ENCODE assay signal across 28 cellular contexts in the genomic region with DNA sequence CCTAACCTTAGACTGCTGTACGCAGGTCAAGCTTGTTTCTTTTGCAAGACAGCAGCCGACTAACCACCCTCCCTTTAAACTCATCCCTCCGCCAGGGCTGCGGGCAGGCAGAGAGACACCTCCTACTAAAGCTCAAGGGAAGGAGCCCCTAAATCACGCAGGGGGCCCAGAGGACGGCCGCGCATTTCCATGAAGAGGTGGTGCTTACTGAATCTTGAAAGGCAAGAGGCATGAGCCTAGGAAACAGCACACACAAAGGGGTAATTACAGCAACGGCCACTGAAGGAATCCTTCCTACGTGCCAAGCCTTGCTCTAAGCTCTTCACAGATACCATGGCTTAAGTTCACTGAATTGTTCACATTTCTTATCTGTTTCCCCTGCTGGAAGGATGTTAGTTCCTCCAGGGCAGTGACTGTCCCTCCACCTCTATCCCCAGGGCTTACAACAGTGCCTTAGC.
DNase-seq lines count a peak whose midpoint lies in the region; ATAC-seq and TF ChIP-seq lines count a peak whose summit lies in the region.
"Had no signal": no experiment of that assay in that cellular context is flagged by ENCODE, and none has a peak within 500 bp of the region (broad histone marks: within the 10 kb centered on the region; RNA-seq: fewer than 3 reads in every experiment).

No MANE protein-coding gene starts in this region.

- no peaks in the 10 kb centered on the region for H3K9me3 Mint-ChIP-seq in Caco-2 (ENCODE audit: unreplicated experiment)
- no peaks in the 10 kb centered on the region for H3K9me3 Mint-ChIP-seq in activated T-cell treated with anti-CD3 and anti-CD28 coated beads, Interleukin-2, amount 50 U/mL, for 24 hours
- H3K9me3 Mint-ChIP-seq: activated naive CD8-positive, alpha-beta T cell treated with anti-CD3 and anti-CD28 coated beads, Interleukin-2, amount 50 U/mL, for 24 hours; HFFc6; neural crest cell had no signal

- H3K9me3 ChIP-seq in Caco-2 (no peaks in the 10 kb centered on the region), mesodermal cell (ENCODE audit: control insufficient read depth, low read length) (no peaks in the 10 kb centered on the region), mammary epithelial cell (replicated peaks; ENCODE audit: insufficient read depth, low read length) (no peaks in the 10 kb centered on the region)
- H3K9me3 ChIP-seq: BLaER1 treated with 17β-estradiol and CSF1 and Interleukin-3, amounts not matched to agents 10 nM and 100 nM; gastrocnemius medialis; spleen had no signal

- H3K27me3 Mint-ChIP-seq in Caco-2 (ENCODE audit: insufficient read depth, unreplicated experiment) = no peaks in the 10 kb centered on the region
- H3K27me3 Mint-ChIP-seq in activated T-cell treated with anti-CD3 and anti-CD28 coated beads, Interleukin-2, amount 50 U/mL, for 24 hours = no peaks in the 10 kb centered on the region
- H3K27me3 Mint-ChIP-seq: activated naive CD8-positive, alpha-beta T cell treated with anti-CD3 and anti-CD28 coated beads, Interleukin-2, amount 50 U/mL, for 24 hours had no signal

- TF ChIP-seq CTCF in Caco-2 (IDR thresholded peaks at IDR 0.05; ENCODE audit: insufficient read depth in 1 of 2, low read depth in 1 of 2, low read length in 1 of 2, severe bottlenecking in 1 of 2, unreplicated experiment in 1 of 2) (no peak), mammary epithelial cell (conservative IDR thresholded peaks at IDR 0.05 in 1 of 2, IDR thresholded peaks at IDR 0.05 in 1 of 2; ENCODE audit: extremely low read depth in 1 of 2, insufficient read depth in 1 of 2, low read depth in 1 of 2, low read length in 2 of 2) (no peak)

- no peak overlapping the region for H3K4me2 ChIP-seq in mammary epithelial cell (ENCODE audit: insufficient read depth, low read depth, low read length)
- H3K4me2 ChIP-seq: BLaER1 treated with 17β-estradiol and CSF1 and Interleukin-3, amounts not matched to agents 10 nM and 100 nM had no signal

- dilution Hi-C loops in mammary epithelial cell (cut with HindIII; ENCODE audit: low sequenced_read_pairs) = no loop called here

- H3K4me3 ChIP-seq in Caco-2 (ENCODE audit: low read depth, low read length) (no peak overlapping the region), mesodermal cell (ENCODE audit: extremely low read depth, insufficient read depth, low read length, poor library complexity, severe bottlenecking) (no peak overlapping the region), mammary epithelial cell (replicated peaks in 1 of 3; ENCODE audit: insufficient read depth in 1 of 3, low read depth in 2 of 3, low read length in 3 of 3) (no peak overlapping the region)
- H3K4me3 ChIP-seq: BLaER1 treated with 17β-estradiol and CSF1 and Interleukin-3, amounts not matched to agents 10 nM and 100 nM; gastrocnemius medialis; spleen had no signal

- BruUV-seq in Caco-2 (replicated peaks; lab: Mats Ljungman, UMichigan) (no TSS peak), mammary epithelial cell (replicated peaks; lab: Mats Ljungman, UMichigan) (no TSS peak)

- H3K27ac Mint-ChIP-seq in Caco-2 (ENCODE audit: unreplicated experiment) = peak overlapping the region; percentile 80
- H3K27ac Mint-ChIP-seq in activated T-cell treated with anti-CD3 and anti-CD28 coated beads, Interleukin-2, amount 50 U/mL, for 24 hours = no peak overlapping the region
- H3K27ac Mint-ChIP-seq: activated naive CD8-positive, alpha-beta T cell treated with anti-CD3 and anti-CD28 coated beads, Interleukin-2, amount 50 U/mL, for 24 hours; HFFc6 had no signal

- H3K27ac ChIP-seq in mesodermal cell (ENCODE audit: low read depth, low read length, severe bottlenecking) = peak overlapping the region; percentile 59
- no peak overlapping the region for H3K27ac ChIP-seq in mammary epithelial cell (ENCODE audit: insufficient read depth, low read depth, low read length)
- H3K27ac ChIP-seq: BLaER1 treated with 17β-estradiol and CSF1 and Interleukin-3, amounts not matched to agents 10 nM and 100 nM; epithelial cell of prostate; gastrocnemius medialis; spleen; VCaP had no signal

- H3K9ac ChIP-seq in mammary epithelial cell (ENCODE audit: insufficient read depth, low read length) = no peak overlapping the region
- H3K9ac ChIP-seq: BLaER1 treated with 17β-estradiol and CSF1 and Interleukin-3, amounts not matched to agents 10 nM and 100 nM had no signal

- H3K4me3 Mint-ChIP-seq in Caco-2 (ENCODE audit: unreplicated experiment) = peak overlapping the region; percentile 47
- H3K4me3 Mint-ChIP-seq in activated T-cell treated with anti-CD3 and anti-CD28 coated beads, Interleukin-2, amount 50 U/mL, for 24 hours = no peak overlapping the region
- H3K4me3 Mint-ChIP-seq: activated naive CD8-positive, alpha-beta T cell treated with anti-CD3 and anti-CD28 coated beads, Interleukin-2, amount 50 U/mL, for 24 hours; HFFc6; neural crest cell had no signal

- H3K36me3 Mint-ChIP-seq in Caco-2 (ENCODE audit: insufficient read depth, unreplicated experiment) = peaks cover 6% of the 10 kb centered on the region
- H3K36me3 Mint-ChIP-seq in activated T-cell treated with anti-CD3 and anti-CD28 coated beads, Interleukin-2, amount 50 U/mL, for 24 hours (ENCODE audit: low read depth) = no peaks in the 10 kb centered on the region

- intact Hi-C loops in Caco-2 (cut with micrococcal nuclease; ENCODE audit: unreplicated experiment) (loop anchor here (2.0 kb wide), 1 partner anchor 38 kb away; no protein-coding TSS in a partner anchor), mammary epithelial cell (cut with micrococcal nuclease) (no loop called here)

- no peak for ATAC-seq in HG02870 (IDR thresholded peaks at IDR 0.05; ENCODE audit: unreplicated experiment)
- ATAC-seq: activated naive CD8-positive, alpha-beta T cell treated with anti-CD3 and anti-CD28 coated beads, Interleukin-2, amount 50 U/mL, for 24 hours; gastrocnemius medialis had no signal

- DNase-seq in Caco-2 = peak; percentile 56 to 62
- peak; percentile 3 for DNase-seq in NCI-H69 (lab: John Stamatoyannopoulos, UW)
- peak; percentile 63 for DNase-seq in ecto neural progenitor cell (ENCODE audit: low spot score)
- DNase-seq in activated T-cell treated with anti-CD3 and anti-CD28 coated beads, Interleukin-2, amount 50 U/mL, for 24 hours = no peak
- DNase-seq in NCI-H1930 (lab: John Stamatoyannopoulos, UW) = no peak
- no peak for DNase-seq in mammary epithelial cell
- DNase-seq: activated CD4-positive, alpha-beta T cell treated with anti-CD3 and anti-CD28 coated beads, Interleukin-2, amount 50 U/mL, for 1 hour; activated CD8-positive, alpha-beta memory T cell treated with anti-CD3 and anti-CD28 coated beads, Interleukin-2, amount 50 U/mL, for 48 hours; activated effector memory CD4-positive, alpha-beta T cell treated with anti-CD3 and anti-CD28 coated beads, Interleukin-2, amount 50 U/mL, for 16 hours; activated naive CD8-positive, alpha-beta T cell treated with anti-CD3 and anti-CD28 coated beads, Interleukin-2, amount 50 U/mL, for 24 hours; gastrocnemius medialis; HFFc6; hypothalamus; kidney; NCI-H1436; NCI-H2171; NCI-H82; SHP77 treated with DMSO at 0.1 percent for 48 hours; spleen; stimulated activated CD8-positive, alpha-beta memory T cell treated with anti-CD3 and anti-CD28 coated beads, Interleukin-4, amount 100 ng/mL, for 48 hours; substantia nigra; T-helper 1 cell had no signal

- H3K27me3 ChIP-seq in Caco-2 (replicated peaks; ENCODE audit: control insufficient read depth, insufficient read depth, low read length) = no peaks in the 10 kb centered on the region
- H3K27me3 ChIP-seq in mammary epithelial cell (ENCODE audit: insufficient read depth, low read length) = no peaks in the 10 kb centered on the region
- H3K27me3 ChIP-seq: BLaER1 treated with 17β-estradiol and CSF1 and Interleukin-3, amounts not matched to agents 10 nM and 100 nM; gastrocnemius medialis; spleen had no signal

- CTCF ChIA-PET in Caco-2 (lab: Charles Lee) (interaction anchor here (1.0 to 1.1 kb wide), 3 partner anchors 37 to 130 kb away, joined by 3 to 5 read pairs (median 4); no protein-coding TSS in a partner anchor), mammary epithelial cell (lab: Charles Lee; ENCODE audit: low non-redundant PET) (no interaction called here)

- H3K79me2 ChIP-seq in mammary epithelial cell (ENCODE audit: insufficient read depth, low read length) = no peaks in the 10 kb centered on the region

- H2AFZ ChIP-seq in mammary epithelial cell (ENCODE audit: low read depth, low read length) = no peak overlapping the region

- no peaks in the 10 kb centered on the region for H3K36me3 ChIP-seq in Caco-2 (ENCODE audit: control insufficient read depth, insufficient read depth, low read length)
- no peaks in the 10 kb centered on the region for H3K36me3 ChIP-seq in mesodermal cell (ENCODE audit: control insufficient read depth, insufficient read depth, low read length)
- H3K36me3 ChIP-seq in mammary epithelial cell (ENCODE audit: insufficient read depth, low read length) = no peaks in the 10 kb centered on the region
- H3K36me3 ChIP-seq: gastrocnemius medialis had no signal

- H3K4me1 ChIP-seq in Caco-2 (peaks cover 25% of the 10 kb centered on the region), mesodermal cell (ENCODE audit: control insufficient read depth, insufficient read depth, low read length, poor library complexity, severe bottlenecking) (peaks cover 9% of the 10 kb centered on the region), mammary epithelial cell (ENCODE audit: insufficient read depth, low read length) (peaks cover 5% of the 10 kb centered on the region)
- H3K4me1 ChIP-seq: gastrocnemius medialis, spleen had no signal

- no peaks in the 10 kb centered on the region for H4K20me1 ChIP-seq in mammary epithelial cell (ENCODE audit: insufficient read depth, low read length)
- H4K20me1 ChIP-seq: BLaER1 treated with 17β-estradiol and CSF1 and Interleukin-3, amounts not matched to agents 10 nM and 100 nM had no signal

- peaks cover 13% of the 10 kb centered on the region for H3K4me1 Mint-ChIP-seq in Caco-2 (ENCODE audit: low read depth, unreplicated experiment)
- no peaks in the 10 kb centered on the region for H3K4me1 Mint-ChIP-seq in activated T-cell treated with anti-CD3 and anti-CD28 coated beads, Interleukin-2, amount 50 U/mL, for 24 hours (ENCODE audit: low read depth)
- H3K4me1 Mint-ChIP-seq: activated naive CD8-positive, alpha-beta T cell treated with anti-CD3 and anti-CD28 coated beads, Interleukin-2, amount 50 U/mL, for 24 hours had no signal

- POLR2A ChIA-PET in Caco-2 (lab: Charles Lee) = interaction anchor here (0.7 to 1.4 kb wide), 3 partner anchors 15 to 39 kb away, joined by 3 to 6 read pairs (median 3); no protein-coding TSS in a partner anchor

- in situ Hi-C loops in mammary epithelial cell (cut with MboI; ENCODE audit: low sequenced_read_pairs in 2 of 2) = no loop called here

- 30 to 53% methylated on average over 6 to 8 of the region's 10 CpGs for WGBS in mesodermal cell (ENCODE audit: insufficient coverage in 2 of 2), 2 experiments
- 73% methylated on average over 10 of the region's 10 CpGs for WGBS in mammary epithelial cell (ENCODE audit: low coverage, missing lambda C conversion rate)

Comparison
In these comparisons a context has a peak if more than half of its experiments do, and no peak if none do; other contexts are left out.
1. DNase-seq: peak in Caco-2 (2 of 2), NCI-H69 (single experiment) and ecto neural progenitor cell (single experiment); none in activated T-cell treated with anti-CD3 and anti-CD28 coated beads, Interleukin-2, amount 50 U/mL, for 24 hours (single experiment), NCI-H1930 (0 of 2) and mammary epithelial cell (single experiment).